ENCODE assay signal across 7 cellular contexts in the genomic region with DNA sequence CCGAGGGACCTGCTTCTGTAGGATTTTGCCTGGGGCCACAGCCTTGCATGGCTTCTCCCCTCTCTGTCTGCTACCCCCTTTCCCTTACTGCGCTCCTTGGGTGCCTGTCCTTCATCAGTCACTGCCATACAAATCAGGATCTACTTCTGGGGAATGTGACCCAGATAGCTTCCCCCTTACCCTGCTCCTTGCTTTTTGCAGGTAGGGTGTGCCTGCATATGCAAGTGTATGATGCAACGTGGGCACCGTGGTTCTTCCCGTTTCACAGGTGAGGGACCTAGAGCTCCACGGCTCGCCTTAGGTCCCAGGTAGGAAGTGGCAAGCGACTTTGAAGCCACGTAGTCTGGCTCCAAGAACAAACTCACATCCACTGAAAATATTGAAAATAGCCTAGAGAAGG.
DNase-seq lines count a peak whose midpoint lies in the region; ATAC-seq, FAIRE-seq and TF ChIP-seq lines count a peak whose summit lies in the region.
"Not testable (repeated sequence)": the region's sequence is repeated elsewhere in the genome, so short reads cannot be mapped to it uniquely, and the experiment has no call there.

No MANE protein-coding gene starts in this region.

- dilution Hi-C loops in keratinocyte (cut with MboI; ENCODE audit: extremely low pct_ligation_motif_present, low sequenced_read_pairs), result not testable (repeated sequence)

- not testable (repeated sequence) for ATAC-seq in HCT116
- ATAC-seq in esophagus mucosa, result peak; percentile 44

- H3K27ac Mint-ChIP-seq in MCF 10A (ENCODE audit: low read depth, unreplicated experiment), result peak overlapping the region; percentile 65

- intact Hi-C loops in HCT116 (cut with micrococcal nuclease); stomach (cut with DNase I; ENCODE audit: low total_unique reads): not testable (repeated sequence)
- intact Hi-C loops in MCF 10A (cut with micrococcal nuclease), result loop anchor here (5.0 kb wide), 1 partner anchor 208 kb away; a partner anchor contains a TSS

- not testable (repeated sequence) for H3K36me3 Mint-ChIP-seq in MCF 10A (ENCODE audit: insufficient read depth, unreplicated experiment)

- not testable (repeated sequence) for FAIRE-seq in keratinocyte (lab: Jason Lieb, UNC)

- TF ChIP-seq EP300 in stomach (IDR thresholded peaks at IDR 0.05), result not testable (repeated sequence)

- not testable (repeated sequence) for BruUV-seq in HCT116 (replicated peaks; lab: Mats Ljungman, UMichigan); MCF 10A (replicated peaks; lab: Mats Ljungman, UMichigan)

- POLR2A ChIA-PET in HCT116 (lab: Charles Lee); RWPE1 (lab: Yijun Ruan, JAX; ENCODE audit: low non-redundant PET): not testable (repeated sequence)
- POLR2A ChIA-PET in MCF 10A (lab: Yijun Ruan, JAX), result interaction anchor here (0.6 kb wide), 1 partner anchor 868 kb away, joined by 3 read pairs; no protein-coding TSS in a partner anchor

- not testable (repeated sequence) for H3K36me3 ChIP-seq in HCT116 (ENCODE audit: control insufficient read depth in 1 of 2, insufficient read depth in 2 of 2, low read length in 2 of 2); keratinocyte (ENCODE audit: control insufficient read depth in 2 of 2, extremely low read depth in 1 of 2, insufficient read depth in 2 of 2, low read length in 2 of 2); stomach

- not testable (repeated sequence) for H3K9me1 ChIP-seq in keratinocyte (ENCODE audit: control insufficient read depth, extremely low read depth, insufficient read depth, low read length)

- H3K27ac ChIP-seq in HCT116 (ENCODE audit: low read depth, low read length) (peak overlapping the region; percentile 47), RWPE1 (peak overlapping the region; percentile 43), stomach (peak overlapping the region in 4 of 5 donors; percentile 8 to 56 (median 52))
- not testable (repeated sequence) for H3K27ac ChIP-seq in keratinocyte (ENCODE audit: control insufficient read depth, insufficient read depth, low read length)

- not testable (repeated sequence) for H2AFZ ChIP-seq in HCT116 (ENCODE audit: low read depth, low read length, poor library complexity, severe bottlenecking); keratinocyte (ENCODE audit: control insufficient read depth, low read length)

- not testable (repeated sequence) for H3K27me3 Mint-ChIP-seq in MCF 10A (ENCODE audit: insufficient read depth, unreplicated experiment)

- not testable (repeated sequence) for TF ChIP-seq POLR2A in HCT116 (IDR thresholded peaks at IDR 0.05; ENCODE audit: borderline replicate concordance, extremely low read depth, insufficient read depth, insufficient read length); stomach (IDR thresholded peaks at IDR 0.05)

- peak overlapping the region; percentile 56 for H3K9ac ChIP-seq in HCT116 (ENCODE audit: low read length)
- not testable (repeated sequence) for H3K9ac ChIP-seq in keratinocyte (ENCODE audit: control insufficient read depth, extremely low read depth, insufficient read depth, low read length)

- peak overlapping the region in 1 of 2 experiments; percentile 24; a peak in 1 of 4 replicates for H3K4me3 ChIP-seq in HCT116 (replicated peaks in 1 of 2; ENCODE audit: low read depth in 1 of 2, low read length in 2 of 2)
- H3K4me3 ChIP-seq in keratinocyte (ENCODE audit: control insufficient read depth in 2 of 3, extremely low read depth in 1 of 3, insufficient read depth in 2 of 3, low read depth in 1 of 3, low read length in 3 of 3); stomach: not testable (repeated sequence)

- H3K4me3 Mint-ChIP-seq in MCF 10A (ENCODE audit: unreplicated experiment), result not testable (repeated sequence)

- RAD21 ChIA-PET in HCT116 (lab: Charles Lee; ENCODE audit: low non-redundant PET in 1 of 2, low total read pairs in 2 of 2, uncharacterized antibody in 2 of 2, unreplicated experiment in 2 of 2), result not testable (repeated sequence)

- not testable (repeated sequence) for H3K79me2 ChIP-seq in HCT116 (ENCODE audit: insufficient read depth, low read length); keratinocyte (ENCODE audit: control insufficient read depth, insufficient read depth, low read length)

- CTCF ChIA-PET in HCT116 (lab: Charles Lee); RWPE1 (lab: Yijun Ruan, JAX): not testable (repeated sequence)
- CTCF ChIA-PET in MCF 10A (lab: Yijun Ruan, JAX), result interaction anchor here (0.7 to 1.5 kb wide), 3 partner anchors 250 to 338 kb away, joined by 3 to 4 read pairs (median 3); no protein-coding TSS in a partner anchor

- H3K4me1 ChIP-seq in HCT116 (ENCODE audit: control insufficient read depth in 1 of 2, insufficient read depth in 2 of 2, low read length in 2 of 2), result peaks cover 14 to 32% of the 10 kb centered on the region in 2 experiments
- H3K4me1 ChIP-seq in keratinocyte (ENCODE audit: control insufficient read depth, extremely low read depth, insufficient read depth, low read length), result peaks cover 10% of the 10 kb centered on the region
- H3K4me1 ChIP-seq in stomach, result not testable (repeated sequence)

- not testable (repeated sequence) for H3K9me3 Mint-ChIP-seq in MCF 10A (ENCODE audit: unreplicated experiment)

- H3K9me3 ChIP-seq in HCT116 (ENCODE audit: control insufficient read depth in 1 of 2, insufficient read depth in 1 of 2, low read depth in 1 of 2, low read length in 2 of 2); keratinocyte (ENCODE audit: control insufficient read depth, low read depth, low read length); stomach: not testable (repeated sequence)

- H3K9me2 ChIP-seq in HCT116 (ENCODE audit: insufficient read depth), result not testable (repeated sequence)

- H3K4me2 ChIP-seq in HCT116 (ENCODE audit: low read length) (peak overlapping the region; percentile 58), keratinocyte (ENCODE audit: control insufficient read depth, extremely low read depth, insufficient read depth, low read depth, low read length) (peak overlapping the region; percentile 35)

- DNase-seq in HCT116 (ENCODE audit: low read depth, low spot score); RWPE1 (ENCODE audit: low spot score); keratinocyte (ENCODE audit: low read depth, low spot score); stomach: not testable (repeated sequence)
- DNase-seq in MCF 10A (ENCODE audit: unreplicated experiment) (peak; percentile 3), mesenteric fat pad (ENCODE audit: low spot score) (peak; percentile 59)

- 75 to 90% (median 86%) methylated on average over 9 of the region's 9 CpGs for WGBS in stomach, 5 donors

- TF ChIP-seq CTCF in HCT116 (IDR thresholded peaks at IDR 0.05 in 2 of 3, conservative IDR thresholded peaks at IDR 0.05 in 1 of 3; ENCODE audit: borderline replicate concordance in 1 of 3, insufficient read depth in 1 of 3, low read depth in 2 of 3, low read length in 2 of 3); RWPE1 (conservative IDR thresholded peaks at IDR 0.05; ENCODE audit: low read depth); MCF 10A (IDR thresholded peaks at IDR 0.05; ENCODE audit: unreplicated experiment); keratinocyte (optimal IDR thresholded peaks at IDR 0.05 in 1 of 3, IDR thresholded peaks at IDR 0.05 in 1 of 3, conservative IDR thresholded peaks at IDR 0.05 in 1 of 3; ENCODE audit: extremely low read depth in 1 of 3, insufficient read depth in 2 of 3, low read length in 3 of 3); stomach (IDR thresholded peaks at IDR 0.05): not testable (repeated sequence)

- not testable (repeated sequence) for TF ChIP-seq RAD21 in HCT116 (IDR thresholded peaks at IDR 0.05; ENCODE audit: low read depth)

- H3K4me1 Mint-ChIP-seq in MCF 10A (ENCODE audit: insufficient read depth, unreplicated experiment), result not testable (repeated sequence)

- H4K20me1 ChIP-seq in HCT116 (ENCODE audit: insufficient read depth); keratinocyte (ENCODE audit: control insufficient read depth, extremely low read depth, insufficient read depth, low read length): not testable (repeated sequence)

- not testable (repeated sequence) for H3K27me3 ChIP-seq in HCT116 (ENCODE audit: insufficient read depth, low read length); keratinocyte (ENCODE audit: control insufficient read depth, extremely low read depth, insufficient read depth, low read length); stomach
